Comparison of ENCODE assay signal across 8 cellular contexts in genomic region chr22:35258144-35258988, GRCh38. TPM values are rescaled to one million over a fixed set of nuclear protein-coding genes. Genes with fewer than 3 reads are reported as not detected.
DNase-seq lines count a peak whose midpoint lies in the region; ATAC-seq and TF ChIP-seq lines count a peak whose summit lies in the region.

No MANE protein-coding gene starts in this region.

- no peak for DNase-seq in activated T-cell treated with anti-CD3 and anti-CD28 coated beads, Interleukin-2, amount 50 U/mL, for 24 hours
- DNase-seq in activated T-cell treated with anti-CD3 and anti-CD28 coated beads for 4 hours (no peak), cerebellum (ENCODE audit: low spot score) (peak; percentile 17), right lobe of liver (no peak), cortex of kidney (lab: John Stamatoyannopoulos, UW) (no peak), GM13976 (ENCODE audit: low spot score) (no peak)

- H3K27ac Mint-ChIP-seq in activated T-cell treated with anti-CD3 and anti-CD28 coated beads, Interleukin-2, amount 50 U/mL, for 24 hours = peak overlapping the region; percentile 93

- TF ChIP-seq CTCF in OCI-LY1 (IDR thresholded peaks at IDR 0.05; ENCODE audit: low read length) (no peak), right lobe of liver (IDR thresholded peaks at IDR 0.05) (no peak), GM13976 (IDR thresholded peaks at IDR 0.05; ENCODE audit: borderline replicate concordance, control extremely low read depth, extremely low read depth, insufficient read depth, missing control alignments) (no peak)

- H3K9me3 Mint-ChIP-seq in activated T-cell treated with anti-CD3 and anti-CD28 coated beads, Interleukin-2, amount 50 U/mL, for 24 hours = no peaks in the 10 kb centered on the region

- 34% methylated on average over 23 of the region's 23 CpGs for WGBS in right lobe of liver (ENCODE audit: insufficient coverage, low coverage, low lambda C conversion rate, missing lambda C conversion rate)
- WGBS in thymus = 63% methylated on average over 23 of the region's 23 CpGs

- H2AFZ ChIP-seq in OCI-LY1 (ENCODE audit: low read length) = no peak overlapping the region

- H3K9ac ChIP-seq in OCI-LY1 (ENCODE audit: low read length) = peak overlapping the region; percentile 99

- peaks cover 34% of the 10 kb centered on the region for H3K4me1 Mint-ChIP-seq in activated T-cell treated with anti-CD3 and anti-CD28 coated beads, Interleukin-2, amount 50 U/mL, for 24 hours (ENCODE audit: low read depth)

- in situ Hi-C loops in GM13976 (cut with MboI; ENCODE audit: low sequenced_read_pairs, unreplicated experiment) = no loop called here

- no peak for ATAC-seq in right lobe of liver

- H3K27me3 ChIP-seq in OCI-LY1 (ENCODE audit: insufficient read depth, low read length) (no peaks in the 10 kb centered on the region), right lobe of liver (no peaks in the 10 kb centered on the region), thymus (ENCODE audit: control insufficient read depth, insufficient read depth) (no peaks in the 10 kb centered on the region)

- no peak for TF ChIP-seq POLR2A in right lobe of liver (IDR thresholded peaks at IDR 0.05)

- H3K4me2 ChIP-seq in OCI-LY1 (ENCODE audit: low read length) = peak overlapping the region; percentile 99

- H3K4me3 Mint-ChIP-seq in activated T-cell treated with anti-CD3 and anti-CD28 coated beads, Interleukin-2, amount 50 U/mL, for 24 hours = peak overlapping the region; percentile 90

- H4K20me1 ChIP-seq in OCI-LY1 (ENCODE audit: insufficient read depth, low read length) = no peaks in the 10 kb centered on the region

- H3K36me3 Mint-ChIP-seq in activated T-cell treated with anti-CD3 and anti-CD28 coated beads, Interleukin-2, amount 50 U/mL, for 24 hours (ENCODE audit: low read depth) = peaks cover 43% of the 10 kb centered on the region

- H3K27me3 Mint-ChIP-seq in activated T-cell treated with anti-CD3 and anti-CD28 coated beads, Interleukin-2, amount 50 U/mL, for 24 hours = no peaks in the 10 kb centered on the region

- H3K27ac ChIP-seq in OCI-LY1 (ENCODE audit: low read depth, low read length, poor library complexity, severe bottlenecking) (peak overlapping the region; percentile 17), right lobe of liver (peak overlapping the region; percentile 96 to 98 (median 97)), thymus (ENCODE audit: low read depth) (peak overlapping the region; percentile 94)

- H3K36me3 ChIP-seq in OCI-LY1 (ENCODE audit: insufficient read depth, low read length) (peaks cover 30% of the 10 kb centered on the region), right lobe of liver (peaks cover 0 to 13% (median under 1%) of the 10 kb centered on the region in 4 donors), thymus (ENCODE audit: control insufficient read depth, insufficient read depth) (no peaks in the 10 kb centered on the region)

- H3K9me2 ChIP-seq in OCI-LY1 (ENCODE audit: low read depth, low read length) = no peaks in the 10 kb centered on the region

- intact Hi-C loops in right lobe of liver (cut with DNase I) = no loop called here

- H3K9me3 ChIP-seq in OCI-LY1 (ENCODE audit: low read length) (no peaks in the 10 kb centered on the region), right lobe of liver (no peaks in the 10 kb centered on the region), thymus (ENCODE audit: control insufficient read depth) (no peaks in the 10 kb centered on the region)

- peaks cover 25% of the 10 kb centered on the region for H3K4me1 ChIP-seq in OCI-LY1 (ENCODE audit: insufficient read depth, low read length, severe bottlenecking)
- H3K4me1 ChIP-seq in right lobe of liver = peaks cover 0 to 20% (median 5%) of the 10 kb centered on the region in 4 donors
- H3K4me1 ChIP-seq in thymus (ENCODE audit: control insufficient read depth, insufficient read depth, low read length) = peaks cover 8% of the 10 kb centered on the region

- H3K79me2 ChIP-seq in OCI-LY1 (ENCODE audit: insufficient read depth, low read length) = peaks cover 30% of the 10 kb centered on the region

- H3F3A ChIP-seq in OCI-LY1 (ENCODE audit: insufficient read depth, low read length) = no peaks in the 10 kb centered on the region

- H3K4me3 ChIP-seq in OCI-LY1 (ENCODE audit: low read depth, low read length, poor library complexity, severe bottlenecking) (peak overlapping the region; percentile 95), right lobe of liver (peak overlapping the region; percentile 79 to 88 (median 79)), thymus (ENCODE audit: low read length) (peak overlapping the region; percentile 87)

RNA-seq across cellular contexts. Expression of gene HMGXB4, which starts 1.1 kb away (rescaled TPM):
- total RNA-seq in cerebellum (22.3 TPM), right lobe of liver (1 to 10 TPM; 4.6 to 8.2 (median 5.7) TPM)
- 8.8 TPM for polyA plus RNA-seq in thymus

RNA-seq across cellular contexts. Expression of gene TOM1, which starts 41.3 kb away (rescaled TPM):
- total RNA-seq in cerebellum = 12.6 TPM
- total RNA-seq in right lobe of liver = 100 to 1,000 TPM in 2 of 6 experiments, 10 to 100 TPM in 4; 45.0 to 124 (median 54.0) TPM
- polyA plus RNA-seq in thymus = 41.8 TPM

Comparison
In these comparisons a context has a peak if more than half of its experiments do, and no peak if none do; other contexts are left out.
1. H3K27ac ChIP-seq: peak in every context shown above with its lines; median percentile 97 in right lobe of liver; 94 in thymus; 17 in OCI-LY1.